ENCODE assay signal across 8 cellular contexts in genomic region chr20:5065489-5066383, GRCh38. TPM values are rescaled to one million over a fixed set of nuclear protein-coding genes. Genes with fewer than 3 reads are reported as not detected.
DNase-seq lines count a peak whose midpoint lies in the region; ATAC-seq, FAIRE-seq and TF ChIP-seq lines count a peak whose summit lies in the region.

No MANE protein-coding gene starts in this region.

- H3K27ac Mint-ChIP-seq in natural killer cell = no peak overlapping the region

- H3K56ac ChIP-seq in H1 (replicated peaks; ENCODE audit: insufficient read length, low read depth, low read length) = no peak overlapping the region

- no peak overlapping the region for H2AFZ ChIP-seq in H1 (ENCODE audit: low read length)

- 88% methylated on average over 15 of the region's 15 CpGs; no CpG with 5 or more reads in 1 of the 2 experiments for WGBS in H1 (ENCODE audit: extremely low coverage in 1 of 2, insufficient coverage in 1 of 2, insufficient read length in 1 of 2, insufficient replicate concordance in 2 of 2, low coverage in 1 of 2, low lambda C conversion rate in 2 of 2, missing lambda C conversion rate in 1 of 2), 2 experiments

- no peak overlapping the region for H3K18ac ChIP-seq in H1 (ENCODE audit: extremely low read depth, low read length)

- H3K9ac ChIP-seq in H1 (replicated peaks in 1 of 4; ENCODE audit: extremely low read depth in 1 of 4, low read depth in 3 of 4, low read length in 3 of 4) = no peak overlapping the region

- no peak overlapping the region for H3K27ac ChIP-seq in H1 (ENCODE audit: low read depth, low read length)

- H3K4me3 Mint-ChIP-seq in natural killer cell = no peak overlapping the region

- H3K4me2 ChIP-seq in H1 (ENCODE audit: insufficient read depth in 1 of 2, low read depth in 2 of 2, low read length in 2 of 2) = no peak overlapping the region

- no peak for TF ChIP-seq RAD21 in H1 (IDR thresholded peaks at IDR 0.05 in 1 of 2, conservative IDR thresholded peaks at IDR 0.05 in 1 of 2; ENCODE audit: low read depth in 2 of 2, low read length in 2 of 2)

- H2BK5ac ChIP-seq in H1 (ENCODE audit: low read depth, low read length) = no peak overlapping the region; the same call in 1 of the 2 replicates

- H4K20me1 ChIP-seq in H1 (replicated peaks in 1 of 2; ENCODE audit: control insufficient read depth in 1 of 2, insufficient read depth in 2 of 2, low read length in 2 of 2) = no peaks in the 10 kb centered on the region

- H3K4me3 ChIP-seq in H1 (ENCODE audit: extremely low read depth in 1 of 4, insufficient read depth in 2 of 4, low read depth in 3 of 4, low read length in 4 of 4) = no peak overlapping the region

- no peaks in the 10 kb centered on the region for H3K23me2 ChIP-seq in H1 (ENCODE audit: low read depth, low read length)

- no peak overlapping the region; the same call in 1 of the 2 replicates for H4K8ac ChIP-seq in H1 (ENCODE audit: extremely low read depth, insufficient read depth, low read length)

- DNase-seq in COLO668 (lab: John Stamatoyannopoulos, UW; ENCODE audit: unreplicated experiment) (peak; percentile 18), NCI-H226 (peak; percentile 91), H1 (ENCODE audit: low read depth in 1 of 2, low spot score in 2 of 2) (no peak), natural killer cell (no peak), GM13976 (ENCODE audit: low spot score) (no peak)

- H3K79me2 ChIP-seq in H1 (ENCODE audit: control insufficient read depth in 1 of 2, insufficient read depth in 2 of 2, low read length in 2 of 2) = no peaks in the 10 kb centered on the region

- in situ Hi-C loops in GM13976 (cut with MboI; ENCODE audit: low sequenced_read_pairs, unreplicated experiment) = no loop called here

- no peaks in the 10 kb centered on the region for H3K27me3 Mint-ChIP-seq in natural killer cell (ENCODE audit: low read depth in 2 of 2)

- no peaks in the 10 kb centered on the region for H3K9me3 Mint-ChIP-seq in natural killer cell

- H2BK20ac ChIP-seq in H1 (ENCODE audit: low read length) = no peak overlapping the region

- H2BK15ac ChIP-seq in H1 (ENCODE audit: low read length) = no peak overlapping the region

- intact Hi-C loops in natural killer cell (cut with micrococcal nuclease) = no loop called here

- no peak overlapping the region for H2AK5ac ChIP-seq in H1 (ENCODE audit: low read depth, low read length)

- no peak overlapping the region for H3K4ac ChIP-seq in H1 (replicated peaks; ENCODE audit: insufficient read length, low read depth, low read length)

- ATAC-seq in natural killer cell = peak; percentile 15 to 81 (median 53)
- ATAC-seq in GM19455 (IDR thresholded peaks at IDR 0.05; ENCODE audit: unreplicated experiment) = no peak
- ATAC-seq in GM21576 (IDR thresholded peaks at IDR 0.05; ENCODE audit: unreplicated experiment) = no peak
- no peak for ATAC-seq in GM21390 (IDR thresholded peaks at IDR 0.05; ENCODE audit: unreplicated experiment)

- CTCF ChIA-PET in H1 (lab: Charles Lee; ENCODE audit: partially characterized antibody) = interaction anchor here (0.8 to 2.4 kb wide), 3 partner anchors 7 to 10 kb away, joined by 3 to 14 read pairs (median 4); no protein-coding TSS in a partner anchor

- H4K5ac ChIP-seq in H1 (ENCODE audit: insufficient read length, low read depth, low read length) = no peak overlapping the region

- no peak for TF ChIP-seq CTCF in H1 (IDR thresholded peaks at IDR 0.05; ENCODE audit: control extremely low read depth in 1 of 3, insufficient read depth in 1 of 3, low read depth in 1 of 3, low read length in 3 of 3)
- TF ChIP-seq CTCF in natural killer cell (IDR thresholded peaks at IDR 0.05) = no peak
- no peak for TF ChIP-seq CTCF in GM13976 (IDR thresholded peaks at IDR 0.05; ENCODE audit: borderline replicate concordance, control extremely low read depth, extremely low read depth, insufficient read depth, missing control alignments)

- POLR2A ChIA-PET in H1 (lab: Charles Lee; ENCODE audit: partially characterized antibody) = interaction anchor here (0.6 to 0.7 kb wide), 2 partner anchors 16 to 37 kb away, joined by 3 read pairs; no protein-coding TSS in a partner anchor

- no peak overlapping the region for H3K14ac ChIP-seq in H1 (ENCODE audit: insufficient read length)

- H4K91ac ChIP-seq in H1 (replicated peaks; ENCODE audit: insufficient read length, low read length) = no peak overlapping the region

- H3K27me3 ChIP-seq in H1 (replicated peaks in 1 of 4; ENCODE audit: control insufficient read depth in 3 of 4, extremely low read depth in 1 of 4, insufficient read depth in 3 of 4, low read length in 3 of 4) = no peaks in the 10 kb centered on the region

- H3K9me3 ChIP-seq in H1 (ENCODE audit: insufficient read depth in 2 of 2, low read depth in 1 of 2, low read length in 1 of 2) = no peaks in the 10 kb centered on the region

- H3K79me1 ChIP-seq in H1 (ENCODE audit: low read depth, low read length) = no peaks in the 10 kb centered on the region

- H3K4me1 ChIP-seq in H1 (replicated peaks in 1 of 4; ENCODE audit: control insufficient read depth in 3 of 4, insufficient read depth in 4 of 4, low read length in 3 of 4) = peaks cover 0 to 3% (median 0%) of the 10 kb centered on the region in 4 experiments; a peak in 1 of 7 replicates

- peaks cover 12 to 29% of the 10 kb centered on the region in 2 donors for H3K4me1 Mint-ChIP-seq in natural killer cell

- no peak for TF ChIP-seq POLR2A in H1 (IDR thresholded peaks at IDR 0.05; ENCODE audit: control extremely low read depth in 1 of 2, low read depth in 2 of 2, low read length in 2 of 2)

- H2BK120ac ChIP-seq in H1 (replicated peaks; ENCODE audit: low read depth, low read length) = no peak overlapping the region

- TF ChIP-seq EP300 in H1 (IDR thresholded peaks at IDR 0.05; ENCODE audit: borderline replicate concordance in 1 of 2, low read depth in 2 of 2, low read length in 2 of 2) = no peak

- no peak for FAIRE-seq in H1 (lab: Jason Lieb, UNC)

- H3K23ac ChIP-seq in H1 (ENCODE audit: insufficient read length) = no peak overlapping the region

- H2BK12ac ChIP-seq in H1 (ENCODE audit: low read depth, low read length) = 0 out of 2 replicates have a peak overlapping the region, but pooled peaks have one; percentile 27

- H3K36me3 ChIP-seq in H1 (ENCODE audit: control insufficient read depth in 2 of 4, insufficient read depth in 4 of 4, low read length in 3 of 4) = no peaks in the 10 kb centered on the region

- H3K36me3 Mint-ChIP-seq in natural killer cell = no peaks in the 10 kb centered on the region

TF ChIP-seq in H1, 55 proteins besides CTCF, POLR2A, EP300 and RAD21 (continues in another document):
- no peak for TF ChIP-seq RBBP5 (IDR thresholded peaks at IDR 0.05; ENCODE audit: borderline replicate concordance, low read depth, low read length)
- TF ChIP-seq EGR1 (IDR thresholded peaks at IDR 0.05; ENCODE audit: borderline replicate concordance, low read depth, low read length) = no peak
- no peak for TF ChIP-seq SIN3A (conservative IDR thresholded peaks at IDR 0.05 in 1 of 2, IDR thresholded peaks at IDR 0.05 in 1 of 2; ENCODE audit: low read depth in 1 of 2, low read length in 2 of 2)
- no peak for TF ChIP-seq ATF3 (IDR thresholded peaks at IDR 0.05; ENCODE audit: insufficient read depth, low read depth, low read length)
- TF ChIP-seq TEAD4 (IDR thresholded peaks at IDR 0.05; ENCODE audit: low read depth, low read length) = no peak
- no peak for TF ChIP-seq KDM4A (IDR thresholded peaks at IDR 0.05; ENCODE audit: low read depth, low read length, severe bottlenecking)
- TF ChIP-seq SP1 (IDR thresholded peaks at IDR 0.05; ENCODE audit: low read depth, low read length) = no peak
- no peak for TF ChIP-seq SUZ12 (IDR thresholded peaks at IDR 0.05; ENCODE audit: low read length)
- TF ChIP-seq JUN (IDR thresholded peaks at IDR 0.05; ENCODE audit: low read depth, low read length) = no peak
- TF ChIP-seq USF2 (IDR thresholded peaks at IDR 0.05; ENCODE audit: low read length) = no peak
- no peak for TF ChIP-seq TCF12 (IDR thresholded peaks at IDR 0.05; ENCODE audit: low read depth, low read length)

RNA-seq across cellular contexts. Expression of gene TMEM230, which starts 47.1 kb away (rescaled TPM):
- 81.5 and 82.2 TPM in 2 replicates for total RNA-seq in H1 (2021; fragmentation: NEBNext Ultra II Directional; extraction: Animal tissue kit (Norgen Biotek cat#: 25700))
- polyA plus RNA-seq in H1 (2011; rRNA removed) = 107 and 133 TPM in 2 replicates
- polyA plus RNA-seq in H1 (2011; cell fraction: cytosol; rRNA removed) = 110 TPM
- 75.1 TPM for polyA plus RNA-seq in H1 (2011; cell fraction: nucleus; rRNA removed)
- 69.2 to 97.4 TPM (median 70.7 TPM) in 4 replicates for polyA plus RNA-seq in H1 (2012, experiment 1 of 2)
- polyA plus RNA-seq in H1 (2012, experiment 2 of 2) = 41.0 TPM
- 86.8 TPM for polyA plus RNA-seq in H1 (2013, experiment 1 of 2)
- polyA plus RNA-seq in H1 (2013, experiment 2 of 2) = 94.8 TPM
- polyA minus RNA-seq in H1 (2011; rRNA and poly(A)+ RNA removed) = 46.0 and 54.6 TPM in 2 replicates
- 30.7 TPM for polyA minus RNA-seq in H1 (2011; cell fraction: cytosol; rRNA and poly(A)+ RNA removed)
- 28.1 TPM for polyA minus RNA-seq in H1 (2011; cell fraction: nucleus; rRNA and poly(A)+ RNA removed)
- total RNA-seq in natural killer cell = 10 to 100 TPM; 49.9 to 67.4 (median 59.9) TPM

RNA-seq across cellular contexts. Expression of gene PCNA, which starts 54.0 kb away (rescaled TPM):
- 286 and 290 TPM in 2 replicates for total RNA-seq in H1 (2021; fragmentation: NEBNext Ultra II Directional; extraction: Animal tissue kit (Norgen Biotek cat#: 25700))
- 737 and 756 TPM in 2 replicates for polyA plus RNA-seq in H1 (2011; rRNA removed)
- 693 TPM for polyA plus RNA-seq in H1 (2011; cell fraction: cytosol; rRNA removed)
- 226 TPM for polyA plus RNA-seq in H1 (2011; cell fraction: nucleus; rRNA removed)
- 284 to 364 TPM (median 320 TPM) in 4 replicates for polyA plus RNA-seq in H1 (2012, experiment 1 of 2)
- 92.9 TPM for polyA plus RNA-seq in H1 (2012, experiment 2 of 2)
- polyA plus RNA-seq in H1 (2013, experiment 1 of 2) = 184 TPM
- polyA plus RNA-seq in H1 (2013, experiment 2 of 2) = 177 TPM
- 235 and 271 TPM in 2 replicates for polyA minus RNA-seq in H1 (2011; rRNA and poly(A)+ RNA removed)
- 276 TPM for polyA minus RNA-seq in H1 (2011; cell fraction: cytosol; rRNA and poly(A)+ RNA removed)
- polyA minus RNA-seq in H1 (2011; cell fraction: nucleus; rRNA and poly(A)+ RNA removed) = 139 TPM
- total RNA-seq in natural killer cell = 10 to 100 TPM; 41.5 to 50.6 (median 46.9) TPM

Comparison
In these comparisons a context has a peak if more than half of its experiments do, and no peak if none do; other contexts are left out.
1. DNase-seq: peak in COLO668 (single experiment) and NCI-H226 (single experiment); none in H1 (0 of 2), natural killer cell (single experiment) and GM13976 (single experiment).
2. ATAC-seq: peak in natural killer cell (3 of 3); none in GM19455 (single experiment), GM21576 (single experiment) and GM21390 (single experiment).